13 cellular contexts compared by ENCODE assay signal in the genomic region with DNA sequence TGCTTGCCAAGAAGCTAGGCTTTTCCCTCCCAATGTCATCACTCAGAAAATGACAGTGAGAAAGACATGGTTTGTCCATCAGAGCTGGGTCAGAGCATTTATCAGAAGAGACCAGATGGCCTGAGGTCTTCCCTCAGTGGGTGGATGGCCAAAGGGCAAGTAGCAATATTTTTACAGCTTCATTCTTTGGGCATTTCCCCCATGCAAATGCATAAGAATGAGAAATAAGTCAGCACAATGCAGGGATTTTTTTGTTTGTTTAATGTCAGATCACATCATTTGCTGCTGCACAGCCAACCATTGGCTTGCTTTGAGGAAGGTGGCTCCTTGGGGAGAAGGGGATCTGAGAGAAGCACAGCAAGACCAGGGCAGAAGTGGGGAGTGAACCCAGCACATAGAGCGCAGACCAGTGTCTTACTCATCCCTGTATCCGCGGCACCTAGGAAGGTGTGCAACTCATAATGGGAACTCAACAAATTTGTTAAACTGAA.
A peak's percentile ranks its signal among the peaks of the same experiment; 100 is the strongest.
DNase-seq lines count a peak whose midpoint lies in the region; ATAC-seq and TF ChIP-seq lines count a peak whose summit lies in the region.
"Had no signal": no experiment of that assay in that cellular context is flagged by ENCODE, and none has a peak within 500 bp of the region (broad histone marks: within the 10 kb centered on the region; RNA-seq: fewer than 3 reads in every experiment).

No MANE protein-coding gene starts in this region.

- no peaks in the 10 kb centered on the region for H3K36me3 ChIP-seq in Peyer's patch
- H3K36me3 ChIP-seq: breast epithelium, lower lobe of right lung, neutrophil had no signal

- TF ChIP-seq POLR2A in Peyer's patch (IDR thresholded peaks at IDR 0.05): no peak

- DNase-seq in Peyer's patch (no peak), globus pallidus (ENCODE audit: low spot score) (no peak), DMS 273 treated with DMSO at 0.1 percent for 48 hours (lab: John Stamatoyannopoulos, UW) (no peak)
- no peak for DNase-seq in effector CD4-positive, alpha-beta T cell
- DNase-seq: hippocampal formation; lower lobe of right lung; NCI-H510A; stimulated activated naive CD8-positive, alpha-beta T cell treated with anti-CD3 and anti-CD28 coated beads, Interleukin-15, Interleukin-2, amounts not matched to agents 100 U/mL and 50 U/mL, for 24 hours had no signal

- no peaks in the 10 kb centered on the region for H3K9me3 ChIP-seq in Peyer's patch
- H3K9me3 ChIP-seq: breast epithelium, lower lobe of right lung, neutrophil had no signal

- peaks cover 0 to 9% (median 0%) of the 10 kb centered on the region in 4 donors for H3K4me1 ChIP-seq in Peyer's patch
- H3K4me1 ChIP-seq: breast epithelium had no signal

- no peak for TF ChIP-seq CTCF in Peyer's patch (IDR thresholded peaks at IDR 0.05)

- no peak overlapping the region for H3K4me3 ChIP-seq in Peyer's patch
- H3K4me3 ChIP-seq: breast epithelium, lower lobe of right lung had no signal

- no peak overlapping the region for H3K27ac ChIP-seq in Peyer's patch
- H3K27ac ChIP-seq: breast epithelium, lower lobe of right lung, neutrophil had no signal

- H3K27me3 ChIP-seq in Peyer's patch: no peaks in the 10 kb centered on the region
- H3K27me3 ChIP-seq: breast epithelium, neutrophil had no signal

- peak; percentile 82 for ATAC-seq in GM19035 (IDR thresholded peaks at IDR 0.05; ENCODE audit: unreplicated experiment)
- peak; percentile 70 for ATAC-seq in GM21825 (IDR thresholded peaks at IDR 0.05; ENCODE audit: unreplicated experiment)
- ATAC-seq in HG03280 (IDR thresholded peaks at IDR 0.05; ENCODE audit: unreplicated experiment): peak; percentile 69
- ATAC-seq: lower lobe of right lung; stimulated activated naive CD8-positive, alpha-beta T cell treated with anti-CD3 and anti-CD28 coated beads, Interleukin-15, Interleukin-2, amounts not matched to agents 100 U/mL and 50 U/mL, for 24 hours had no signal
